In genomic region chr2:54586062-54586982, GRCh38 we compare ENCODE assay signal across 12 cellular contexts.
DNase-seq lines count a peak whose midpoint lies in the region; ATAC-seq and TF ChIP-seq lines count a peak whose summit lies in the region.
"Had no signal": no experiment of that assay in that cellular context is flagged by ENCODE, and none has a peak within 500 bp of the region (broad histone marks: within the 10 kb centered on the region; RNA-seq: fewer than 3 reads in every experiment).

No MANE protein-coding gene starts in this region.

- peak; percentile 38 for ATAC-seq in CD8-positive, alpha-beta T cell
- ATAC-seq in effector memory CD8-positive, alpha-beta T cell (replicated peaks) = no peak
- ATAC-seq: gastroesophageal sphincter, sciatic nerve had no signal

- DNase-seq in CD8-positive, alpha-beta T cell = peak in 2 of 7 experiments; percentile 21 to 41
- DNase-seq in NCI-H446 treated with DMSO at 0.1 percent for 48 hours (lab: John Stamatoyannopoulos, UW) = peak; percentile 6
- DNase-seq in effector memory CD8-positive, alpha-beta T cell = no peak
- no peak for DNase-seq in neural crest cell (ENCODE audit: low read depth, low spot score)
- DNase-seq in HuH-7 (ENCODE audit: low spot score) = no peak
- DNase-seq in NCI-H526 (lab: John Stamatoyannopoulos, UW) = no peak
- DNase-seq in NCI-H2227 (lab: John Stamatoyannopoulos, UW; ENCODE audit: unreplicated experiment) = no peak
- DNase-seq: colonic mucosa, NCI-H2081 treated with DMSO at 0.1 percent for 48 hours had no signal

- H3K9me3 Mint-ChIP-seq in CD8-positive, alpha-beta T cell = no peaks in the 10 kb centered on the region
- no peaks in the 10 kb centered on the region for H3K9me3 Mint-ChIP-seq in effector memory CD8-positive, alpha-beta T cell
- no peaks in the 10 kb centered on the region for H3K9me3 Mint-ChIP-seq in neural crest cell

- H3K4me3 ChIP-seq in CD8-positive, alpha-beta T cell (ENCODE audit: low read depth, low read length) = no peak overlapping the region
- H3K4me3 ChIP-seq: colonic mucosa, gastroesophageal sphincter, lung had no signal

- H3K4me1 Mint-ChIP-seq in CD8-positive, alpha-beta T cell (ENCODE audit: low read depth) = peaks cover 99% of the 10 kb centered on the region
- H3K4me1 Mint-ChIP-seq in effector memory CD8-positive, alpha-beta T cell (ENCODE audit: low read depth in 2 of 2) = peaks cover 48 to 77% of the 10 kb centered on the region in 2 donors
- H3K4me1 Mint-ChIP-seq in neural crest cell = peaks cover 63% of the 10 kb centered on the region

- no peaks in the 10 kb centered on the region for H3K9me3 ChIP-seq in CD8-positive, alpha-beta T cell (ENCODE audit: low read length)
- H3K9me3 ChIP-seq: colonic mucosa, gastroesophageal sphincter had no signal

- H3K27ac Mint-ChIP-seq in CD8-positive, alpha-beta T cell = peak overlapping the region; percentile 92
- peak overlapping the region in 1 of 2 donors; percentile 82 for H3K27ac Mint-ChIP-seq in effector memory CD8-positive, alpha-beta T cell
- peak overlapping the region; percentile 5 for H3K27ac Mint-ChIP-seq in neural crest cell (ENCODE audit: unreplicated experiment)

- H3K4me3 Mint-ChIP-seq in CD8-positive, alpha-beta T cell = peak overlapping the region; percentile 78
- peak overlapping the region; percentile 44 to 60 for H3K4me3 Mint-ChIP-seq in effector memory CD8-positive, alpha-beta T cell
- no peak overlapping the region for H3K4me3 Mint-ChIP-seq in neural crest cell

- POLR2A ChIA-PET in CD8-positive, alpha-beta T cell (lab: Charles Lee) = interaction anchor here (1.7 to 1.9 kb wide), 2 partner anchors 10 to 28 kb away, joined by 7 read pairs; no protein-coding TSS in a partner anchor

- TF ChIP-seq CTCF in CD8-positive, alpha-beta T cell (IDR thresholded peaks at IDR 0.05) = no peak
- TF ChIP-seq CTCF in neural crest cell (conservative IDR thresholded peaks at IDR 0.05) = no peak

- peak overlapping the region; percentile 44 for H3K27ac ChIP-seq in CD8-positive, alpha-beta T cell (ENCODE audit: low read depth, low read length)
- H3K27ac ChIP-seq: colonic mucosa had no signal

- intact Hi-C loops in CD8-positive, alpha-beta T cell (cut with DNase I, micrococcal nuclease) = loop anchor here in 1 of 2 experiments (1.0 kb wide), 1 partner anchor 14 kb away; no protein-coding TSS in a partner anchor

- peaks cover 98% of the 10 kb centered on the region for H3K4me1 ChIP-seq in CD8-positive, alpha-beta T cell (ENCODE audit: insufficient read depth, low read length)

- H3K27me3 ChIP-seq in CD8-positive, alpha-beta T cell (ENCODE audit: insufficient read depth, low read length) = no peaks in the 10 kb centered on the region
- H3K27me3 ChIP-seq: colonic mucosa, gastroesophageal sphincter had no signal

- H3K36me3 Mint-ChIP-seq in CD8-positive, alpha-beta T cell = peaks cover 4% of the 10 kb centered on the region
- H3K36me3 Mint-ChIP-seq in effector memory CD8-positive, alpha-beta T cell (ENCODE audit: insufficient read depth) = peaks cover 4% of the 10 kb centered on the region
- peaks cover 4% of the 10 kb centered on the region for H3K36me3 Mint-ChIP-seq in neural crest cell (ENCODE audit: low read depth)

- CTCF ChIA-PET in CD8-positive, alpha-beta T cell (lab: Charles Lee) = interaction anchor here (1.1 to 1.9 kb wide), 4 partner anchors 9 to 64 kb away, joined by 3 to 4 read pairs (median 3); no protein-coding TSS in a partner anchor

- H3K36me3 ChIP-seq in CD8-positive, alpha-beta T cell (ENCODE audit: insufficient read depth, low read length) = no peaks in the 10 kb centered on the region
- H3K36me3 ChIP-seq: colonic mucosa, gastroesophageal sphincter had no signal

- no peaks in the 10 kb centered on the region for H3K27me3 Mint-ChIP-seq in CD8-positive, alpha-beta T cell (ENCODE audit: low read depth)
- H3K27me3 Mint-ChIP-seq in effector memory CD8-positive, alpha-beta T cell = no peaks in the 10 kb centered on the region
- no peaks in the 10 kb centered on the region for H3K27me3 Mint-ChIP-seq in neural crest cell (ENCODE audit: low read depth)
